15 cellular contexts compared by ENCODE assay signal in genomic region chr12:41032386-41032785, GRCh38.
DNase-seq lines count a peak whose midpoint lies in the region; FAIRE-seq and TF ChIP-seq lines count a peak whose summit lies in the region.
"Had no signal": no experiment of that assay in that cellular context is flagged by ENCODE, and none has a peak within 500 bp of the region (broad histone marks: within the 10 kb centered on the region; RNA-seq: fewer than 3 reads in every experiment).

No MANE protein-coding gene starts in this region.

- no peak overlapping the region for H3K9ac ChIP-seq in keratinocyte (ENCODE audit: control insufficient read depth, extremely low read depth, insufficient read depth, low read length)
- H3K9ac ChIP-seq: BLaER1 treated with 17β-estradiol and CSF1 and Interleukin-3, amounts not matched to agents 10 nM and 100 nM; GM23248 had no signal

- no peaks in the 10 kb centered on the region for H3K9me1 ChIP-seq in keratinocyte (ENCODE audit: control insufficient read depth, extremely low read depth, insufficient read depth, low read length)

- no peaks in the 10 kb centered on the region for H3K9me3 ChIP-seq in keratinocyte (ENCODE audit: control insufficient read depth, low read depth, low read length)
- no peaks in the 10 kb centered on the region for H3K9me3 ChIP-seq in sigmoid colon
- H3K9me3 ChIP-seq: BLaER1 treated with 17β-estradiol and CSF1 and Interleukin-3, amounts not matched to agents 10 nM and 100 nM; HAP-1 had no signal

- dilution Hi-C loops in keratinocyte (cut with MboI; ENCODE audit: extremely low pct_ligation_motif_present, low sequenced_read_pairs): no loop called here

- H3K4me3 ChIP-seq in keratinocyte (ENCODE audit: control insufficient read depth in 2 of 3, extremely low read depth in 1 of 3, insufficient read depth in 2 of 3, low read depth in 1 of 3, low read length in 3 of 3) (no peak overlapping the region), sigmoid colon (no peak overlapping the region)
- H3K4me3 ChIP-seq: BLaER1 treated with 17β-estradiol and CSF1 and Interleukin-3, amounts not matched to agents 10 nM and 100 nM; GM23248; HAP-1 had no signal

- H3K4me2 ChIP-seq in keratinocyte (ENCODE audit: control insufficient read depth, extremely low read depth, insufficient read depth, low read depth, low read length): no peak overlapping the region
- H3K4me2 ChIP-seq: BLaER1 treated with 17β-estradiol and CSF1 and Interleukin-3, amounts not matched to agents 10 nM and 100 nM had no signal

- peaks cover 8% of the 10 kb centered on the region for H3K4me1 ChIP-seq in keratinocyte (ENCODE audit: control insufficient read depth, extremely low read depth, insufficient read depth, low read length)
- H3K4me1 ChIP-seq in sigmoid colon: peaks cover 0 to 10% (median 6%) of the 10 kb centered on the region in 4 donors
- H3K4me1 ChIP-seq: HAP-1 had no signal

- intact Hi-C loops in sigmoid colon (cut with DNase I): no loop called here

- H3K36me3 ChIP-seq in keratinocyte (ENCODE audit: control insufficient read depth in 2 of 2, extremely low read depth in 1 of 2, insufficient read depth in 2 of 2, low read length in 2 of 2): no peaks in the 10 kb centered on the region
- no peaks in the 10 kb centered on the region for H3K36me3 ChIP-seq in sigmoid colon
- H3K36me3 ChIP-seq: BLaER1 treated with 17β-estradiol and CSF1 and Interleukin-3, amounts not matched to agents 10 nM and 100 nM; HAP-1 had no signal

- H3K27ac ChIP-seq in keratinocyte (ENCODE audit: control insufficient read depth, insufficient read depth, low read length) (no peak overlapping the region), sigmoid colon (no peak overlapping the region)
- H3K27ac ChIP-seq: BLaER1 treated with 17β-estradiol and CSF1 and Interleukin-3, amounts not matched to agents 10 nM and 100 nM; GM23248 had no signal

- FAIRE-seq in keratinocyte (lab: Jason Lieb, UNC): no peak
- FAIRE-seq in GM12892 (lab: Jason Lieb, UNC): no peak
- FAIRE-seq: G401.6, GM12891 had no signal

- H3K79me2 ChIP-seq in keratinocyte (ENCODE audit: control insufficient read depth, insufficient read depth, low read length): no peaks in the 10 kb centered on the region

- no peaks in the 10 kb centered on the region for H4K20me1 ChIP-seq in keratinocyte (ENCODE audit: control insufficient read depth, extremely low read depth, insufficient read depth, low read length)
- H4K20me1 ChIP-seq: BLaER1 treated with 17β-estradiol and CSF1 and Interleukin-3, amounts not matched to agents 10 nM and 100 nM had no signal

- H3K27me3 ChIP-seq in keratinocyte (ENCODE audit: control insufficient read depth, extremely low read depth, insufficient read depth, low read length): no peaks in the 10 kb centered on the region
- H3K27me3 ChIP-seq in sigmoid colon: no peaks in the 10 kb centered on the region
- H3K27me3 ChIP-seq: BLaER1 treated with 17β-estradiol and CSF1 and Interleukin-3, amounts not matched to agents 10 nM and 100 nM had no signal

- no peak for TF ChIP-seq EP300 in sigmoid colon (IDR thresholded peaks at IDR 0.05)

- no peak for TF ChIP-seq POLR2A in GM12892 (IDR thresholded peaks at IDR 0.05; ENCODE audit: low read depth, low read length)
- no peak for TF ChIP-seq POLR2A in sigmoid colon (IDR thresholded peaks at IDR 0.05)

- DNase-seq in NCI-H226: peak; percentile 36
- peak; percentile 24 for DNase-seq in astrocyte of the hippocampus (ENCODE audit: low read depth, low spot score)
- DNase-seq in keratinocyte (ENCODE audit: low read depth, low spot score): no peak
- no peak for DNase-seq in activated effector memory CD4-positive, alpha-beta T cell treated with Interleukin-2 at 50 U/mL for 16 hours
- DNase-seq in GM12892 (ENCODE audit: insufficient read length): no peak
- no peak for DNase-seq in sigmoid colon
- DNase-seq: Calu3; CD8-positive, alpha-beta T cell; DMS53; DND-41; GM23248 had no signal

- TF ChIP-seq CTCF in keratinocyte (optimal IDR thresholded peaks at IDR 0.05 in 1 of 3, IDR thresholded peaks at IDR 0.05 in 1 of 3, conservative IDR thresholded peaks at IDR 0.05 in 1 of 3; ENCODE audit: extremely low read depth in 1 of 3, insufficient read depth in 2 of 3, low read length in 3 of 3) (no peak), sigmoid colon (IDR thresholded peaks at IDR 0.05) (no peak)

- H2AFZ ChIP-seq in keratinocyte (ENCODE audit: control insufficient read depth, low read length): peak overlapping the region; percentile 33
- H2AFZ ChIP-seq: GM23248 had no signal

Comparison
In these comparisons a context has a peak if more than half of its experiments do, and no peak if none do; other contexts are left out.
1. DNase-seq: peak in NCI-H226 (single experiment) and astrocyte of the hippocampus (single experiment); none in keratinocyte (single experiment), activated effector memory CD4-positive, alpha-beta T cell treated with Interleukin-2 at 50 U/mL for 16 hours (single experiment), GM12892 (single experiment) and sigmoid colon (single experiment).